Comparison of ENCODE assay signal across 19 cellular contexts in genomic region chr11:75763846-75764245, GRCh38. TPM values are rescaled to one million over a fixed set of nuclear protein-coding genes. Genes with fewer than 3 reads are reported as not detected.
DNase-seq lines count a peak whose midpoint lies in the region; ATAC-seq and TF ChIP-seq lines count a peak whose summit lies in the region.
"Had no signal": no experiment of that assay in that cellular context is flagged by ENCODE, and none has a peak within 500 bp of the region (broad histone marks: within the 10 kb centered on the region; RNA-seq: fewer than 3 reads in every experiment).

No MANE protein-coding gene starts in this region.

- H3K27ac ChIP-seq in left lung (no peak overlapping the region), subcutaneous abdominal adipose tissue (ENCODE audit: low read depth, low read length) (peak overlapping the region; percentile 99), suprapubic skin (no peak overlapping the region), PC-9 (no peak overlapping the region)
- H3K27ac ChIP-seq: 22Rv1, C4-2B had no signal

- POLR2A ChIA-PET in PC-9 (lab: Charles Lee; ENCODE audit: unreplicated experiment): no interaction called here

- H3K36me3 ChIP-seq in adipocyte (ENCODE audit: control insufficient read depth, insufficient read depth, low read length, severe bottlenecking) (no peaks in the 10 kb centered on the region), left lung (no peaks in the 10 kb centered on the region), subcutaneous abdominal adipose tissue (ENCODE audit: control insufficient read depth in 5 of 5, insufficient read depth in 5 of 5, low read length in 5 of 5) (no peaks in the 10 kb centered on the region), suprapubic skin (no peaks in the 10 kb centered on the region), PC-9 (ENCODE audit: low read depth) (no peaks in the 10 kb centered on the region)

- H3K4me1 ChIP-seq in adipocyte (ENCODE audit: control insufficient read depth, insufficient read depth, low read length) (peaks cover 74% of the 10 kb centered on the region), left lung (peaks cover 9 to 46% of the 10 kb centered on the region in 2 donors), subcutaneous abdominal adipose tissue (ENCODE audit: control insufficient read depth in 5 of 5, insufficient read depth in 5 of 5, low read length in 5 of 5) (peaks cover 4 to 73% (median 66%) of the 10 kb centered on the region in 5 donors), suprapubic skin (peaks cover 12% of the 10 kb centered on the region), PC-9 (replicated peaks; ENCODE audit: insufficient read depth) (peaks cover 52% of the 10 kb centered on the region)

- no peak overlapping the region for H3K4me2 ChIP-seq in PC-9

- H3K27me3 ChIP-seq in adipocyte (replicated peaks; ENCODE audit: control insufficient read depth, insufficient read depth, low read length) (no peaks in the 10 kb centered on the region), left lung (peaks cover 0 to 20% of the 10 kb centered on the region in 2 donors), subcutaneous abdominal adipose tissue (ENCODE audit: control insufficient read depth in 5 of 5, insufficient read depth in 4 of 5, low read length in 5 of 5) (peaks cover 0 to 5% (median 0%) of the 10 kb centered on the region in 5 donors), suprapubic skin (peaks cover 4% of the 10 kb centered on the region), PC-9 (ENCODE audit: insufficient read depth, low read depth) (no peaks in the 10 kb centered on the region)

- CTCF ChIA-PET in activated CD8-positive, alpha-beta memory T cell treated with anti-CD3 and anti-CD28 coated beads, Interleukin-2, amount 10 ng/mL, durations not matched to agents 7 days and 5 days (lab: Charles Lee): interaction anchor here (0.9 kb wide), 1 partner anchor 23 kb away, joined by 3 read pairs; no protein-coding TSS in a partner anchor
- CTCF ChIA-PET in PC-9 (lab: Charles Lee): no interaction called here

- no peak for TF ChIP-seq EP300 in suprapubic skin (IDR thresholded peaks at IDR 0.05)

- peaks cover 18% of the 10 kb centered on the region for H3K4me1 Mint-ChIP-seq in activated CD8-positive, alpha-beta memory T cell treated with anti-CD3 and anti-CD28 coated beads, Interleukin-2, amount 10 ng/mL, durations not matched to agents 7 days and 5 days
- peaks cover 12% of the 10 kb centered on the region for H3K4me1 Mint-ChIP-seq in HFFc6 (ENCODE audit: low read depth)

- peaks cover 2% of the 10 kb centered on the region for H3K79me2 ChIP-seq in PC-9 (ENCODE audit: low read depth)

- TF ChIP-seq CTCF in left lung (IDR thresholded peaks at IDR 0.05): no peak
- TF ChIP-seq CTCF in suprapubic skin (IDR thresholded peaks at IDR 0.05): no peak
- TF ChIP-seq CTCF in PC-9 (conservative IDR thresholded peaks at IDR 0.05): no peak
- no peak for TF ChIP-seq CTCF in HFFc6 (IDR thresholded peaks at IDR 0.05)

- H3K27ac Mint-ChIP-seq in activated CD8-positive, alpha-beta memory T cell treated with anti-CD3 and anti-CD28 coated beads, Interleukin-2, amount 10 ng/mL, durations not matched to agents 7 days and 5 days: no peak overlapping the region
- H3K27ac Mint-ChIP-seq in HFFc6: no peak overlapping the region
- H3K27ac Mint-ChIP-seq: CD4-positive, alpha-beta T cell had no signal

- 59% methylated on average over 2 of the region's 3 CpGs for WGBS in suprapubic skin

- no peaks in the 10 kb centered on the region for H3K9me3 Mint-ChIP-seq in activated CD8-positive, alpha-beta memory T cell treated with anti-CD3 and anti-CD28 coated beads, Interleukin-2, amount 10 ng/mL, durations not matched to agents 7 days and 5 days (ENCODE audit: low read depth)
- no peaks in the 10 kb centered on the region for H3K9me3 Mint-ChIP-seq in HFFc6
- H3K9me3 Mint-ChIP-seq: CD4-positive, alpha-beta T cell had no signal

- ATAC-seq in activated CD8-positive, alpha-beta memory T cell treated with anti-CD3 and anti-CD28 coated beads, Interleukin-2, amount 10 ng/mL, durations not matched to agents 7 days and 5 days: no peak
- ATAC-seq in left lung: peak; percentile 9
- ATAC-seq: A549, HCT116 had no signal

- H3K4me3 ChIP-seq in adipocyte (ENCODE audit: low read length): no peak overlapping the region
- H3K4me3 ChIP-seq in left lung: no peak overlapping the region
- peak overlapping the region in 1 of 5 donors; percentile 7 for H3K4me3 ChIP-seq in subcutaneous abdominal adipose tissue (ENCODE audit: low read depth in 1 of 5, low read length in 5 of 5)
- no peak overlapping the region for H3K4me3 ChIP-seq in suprapubic skin
- H3K4me3 ChIP-seq in PC-9: no peak overlapping the region
- H3K4me3 ChIP-seq: A549 had no signal

- no peak for TF ChIP-seq POLR2A in suprapubic skin (IDR thresholded peaks at IDR 0.05)

- intact Hi-C loops in left lung (cut with DNase I) (no loop called here), PC-9 (cut with micrococcal nuclease; ENCODE audit: unreplicated experiment) (no loop called here)

- no peaks in the 10 kb centered on the region for H3K9me3 ChIP-seq in adipocyte (ENCODE audit: control insufficient read depth, low read length)
- no peaks in the 10 kb centered on the region for H3K9me3 ChIP-seq in left lung
- H3K9me3 ChIP-seq in subcutaneous abdominal adipose tissue (ENCODE audit: control insufficient read depth in 5 of 5, low read length in 5 of 5): no peaks in the 10 kb centered on the region
- no peaks in the 10 kb centered on the region for H3K9me3 ChIP-seq in suprapubic skin
- no peaks in the 10 kb centered on the region for H3K9me3 ChIP-seq in PC-9 (ENCODE audit: insufficient read depth, low read depth)
- H3K9me3 ChIP-seq: A549 had no signal

- H4K20me1 ChIP-seq in PC-9 (ENCODE audit: insufficient read depth): no peaks in the 10 kb centered on the region

- DNase-seq in activated CD8-positive, alpha-beta memory T cell treated with anti-CD3 and anti-CD28 coated beads, Interleukin-2, amount 50 U/mL, for 48 hours: peak; percentile 30
- no peak for DNase-seq in activated CD8-positive, alpha-beta memory T cell treated with anti-CD3 and anti-CD28 coated beads, Interleukin-2, amount 10 ng/mL, durations not matched to agents 7 days and 5 days
- DNase-seq in adipocyte (ENCODE audit: low read depth): no peak
- DNase-seq in left lung: no peak
- no peak for DNase-seq in suprapubic skin (ENCODE audit: low spot score in 2 of 2)
- DNase-seq in PC-9: no peak
- no peak for DNase-seq in HFFc6
- DNase-seq: AML-193; CD4-positive, alpha-beta T cell; DMS79 treated with DMSO at 0.1 percent for 48 hours; GF-D8; GOT3; H7 had no signal

- no TSS peak for BruUV-seq in PC-9 (replicated peaks; lab: Mats Ljungman, UMichigan)

- no peak overlapping the region for H3K4me3 Mint-ChIP-seq in activated CD8-positive, alpha-beta memory T cell treated with anti-CD3 and anti-CD28 coated beads, Interleukin-2, amount 10 ng/mL, durations not matched to agents 7 days and 5 days
- H3K4me3 Mint-ChIP-seq in HFFc6: no peak overlapping the region
- H3K4me3 Mint-ChIP-seq: CD4-positive, alpha-beta T cell had no signal

- no peaks in the 10 kb centered on the region for H3K36me3 Mint-ChIP-seq in activated CD8-positive, alpha-beta memory T cell treated with anti-CD3 and anti-CD28 coated beads, Interleukin-2, amount 10 ng/mL, durations not matched to agents 7 days and 5 days
- H3K36me3 Mint-ChIP-seq in HFFc6 (ENCODE audit: low read depth): no peaks in the 10 kb centered on the region

- H3F3A ChIP-seq in PC-9 (ENCODE audit: insufficient read depth, low read depth): peaks cover 27% of the 10 kb centered on the region

- H3K27me3 Mint-ChIP-seq in activated CD8-positive, alpha-beta memory T cell treated with anti-CD3 and anti-CD28 coated beads, Interleukin-2, amount 10 ng/mL, durations not matched to agents 7 days and 5 days: peaks cover 10% of the 10 kb centered on the region
- peaks cover 31% of the 10 kb centered on the region for H3K27me3 Mint-ChIP-seq in HFFc6 (ENCODE audit: insufficient read depth)

- H3K9me2 ChIP-seq in PC-9 (ENCODE audit: insufficient read depth): no peaks in the 10 kb centered on the region

- H2AFZ ChIP-seq in PC-9: no peak overlapping the region

- peak overlapping the region; percentile 70 for H3K9ac ChIP-seq in adipocyte (ENCODE audit: low read length)
- peak overlapping the region in 3 of 5 donors; percentile 7 to 56 (median 43) for H3K9ac ChIP-seq in subcutaneous abdominal adipose tissue (ENCODE audit: low read length in 5 of 5)

RNA-seq across cellular contexts. Expression of gene DGAT2, which starts 4.7 kb away (rescaled TPM):
- total RNA-seq in activated CD8-positive, alpha-beta memory T cell treated with anti-CD3 and anti-CD28 coated beads, Interleukin-2, amount 10 ng/mL, durations not matched to agents 7 days and 5 days: 1 to 10 TPM; 1.5 to 1.8 TPM
- total RNA-seq in left lung (10 to 100 TPM in 1 of 2 donors, 1 to 10 TPM in 1; 8.1 to 14.9 TPM), suprapubic skin (100 to 1,000 TPM in 3 of 4 donors, 10 to 100 TPM in 1; 69.8 to 338 (median 184) TPM), PC-9 (2021) (6.5 and 7.1 TPM in 2 replicates)
- under 1 TPM; 0.23 to 0.55 (median 0.36) TPM for total RNA-seq in HFFc6 (2021; fragmentation: NEBNext Ultra II Directional; extraction: Animal tissue kit (Norgen Biotek cat#: 25700))

RNA-seq across cellular contexts. Expression of gene MOGAT2, which starts 46.2 kb away (rescaled TPM):
- not detected for total RNA-seq in activated CD8-positive, alpha-beta memory T cell treated with anti-CD3 and anti-CD28 coated beads, Interleukin-2, amount 10 ng/mL, durations not matched to agents 7 days and 5 days
- total RNA-seq in left lung: not detected
- 10 to 100 TPM in 1 of 4 donors, 1 to 10 TPM in 3; 3.5 to 12.4 (median 4.9) TPM for total RNA-seq in suprapubic skin
- not detected in 2 replicates for total RNA-seq in PC-9 (2021)
- not detected for total RNA-seq in HFFc6 (2021; fragmentation: NEBNext Ultra II Directional; extraction: Animal tissue kit (Norgen Biotek cat#: 25700))
- total RNA-seq: CD4-positive, alpha-beta T cell; H7; HT-29 had no signal

RNA-seq across cellular contexts. Expression of gene UVRAG, which starts 51.2 kb away (rescaled TPM):
- 10 to 100 TPM; 17.4 to 25.5 TPM for total RNA-seq in activated CD8-positive, alpha-beta memory T cell treated with anti-CD3 and anti-CD28 coated beads, Interleukin-2, amount 10 ng/mL, durations not matched to agents 7 days and 5 days
- total RNA-seq in left lung (10 to 100 TPM; 29.6 to 36.0 TPM), suprapubic skin (10 to 100 TPM; 17.5 to 30.0 (median 22.1) TPM), PC-9 (2021) (18.6 and 20.4 TPM in 2 replicates)
- total RNA-seq in HFFc6 (2021; fragmentation: NEBNext Ultra II Directional; extraction: Animal tissue kit (Norgen Biotek cat#: 25700)): 10 to 100 TPM in 4 of 6 experiments, 1 to 10 TPM in 2; 9.4 to 12.9 (median 10.7) TPM
